Comparison of ENCODE assay signal across 25 cellular contexts in genomic region chr3:2623463-2623862, GRCh38.
DNase-seq lines count a peak whose midpoint lies in the region; ATAC-seq, FAIRE-seq and TF ChIP-seq lines count a peak whose summit lies in the region.
"Had no signal": no experiment of that assay in that cellular context is flagged by ENCODE, and none has a peak within 500 bp of the region (broad histone marks: within the 10 kb centered on the region; RNA-seq: fewer than 3 reads in every experiment).

No MANE protein-coding gene starts in this region.

- DNase-seq in DMS53 (lab: John Stamatoyannopoulos, UW) (peak; percentile 0), DMS53 treated with DMSO at 0.1 percent for 48 hours (lab: John Stamatoyannopoulos, UW; ENCODE audit: unreplicated experiment) (no peak), kidney tubule cell (ENCODE audit: low spot score) (peak; percentile 78), renal cortical epithelial cell (ENCODE audit: low read depth) (peak; percentile 78), urothelium cell line (ENCODE audit: low spot score) (no peak), hippocampal formation (lab: John Stamatoyannopoulos, UW) (no peak)
- DNase-seq: activated CD8-positive, alpha-beta T cell treated with anti-CD3 and anti-CD28 coated beads, Interleukin-2, amount 10 ng/mL, durations not matched to agents 7 days and 5 days; activated gamma-delta T cell; activated naive CD8-positive, alpha-beta T cell treated with anti-CD3 and anti-CD28 coated beads, Interleukin-2, amount 50 U/mL, for 24 hours; body of pancreas; CD4-positive, alpha-beta memory T cell; foreskin melanocyte; GF-D8; GOT3; immature natural killer cell; Karpas-422; NCI-H1092; NCI-H187 treated with DMSO at 0.1 percent for 48 hours; NCI-H446; SHP77; small intestine; stimulated activated CD4-positive, alpha-beta T cell treated with anti-CD3 and anti-CD28 coated beads, Interleukin-2, amount 100 ng/mL, for 24 hours had no signal

- FAIRE-seq in urothelium cell line (lab: Jason Lieb, UNC), result no peak
- FAIRE-seq: small intestine had no signal

- no peak for TF ChIP-seq CTCF in VCaP (conservative IDR thresholded peaks at IDR 0.05)

- peak overlapping the region; percentile 70 for H3K27ac ChIP-seq in VCaP
- H3K27ac ChIP-seq: prostate gland had no signal

- no peak for ATAC-seq in HG03354 (IDR thresholded peaks at IDR 0.05; ENCODE audit: poor library complexity, severe bottlenecking, unreplicated experiment)
- ATAC-seq: activated CD8-positive, alpha-beta T cell treated with anti-CD3 and anti-CD28 coated beads, Interleukin-2, amount 10 ng/mL, durations not matched to agents 7 days and 5 days; activated naive CD8-positive, alpha-beta T cell treated with anti-CD3 and anti-CD28 coated beads, Interleukin-2, amount 50 U/mL, for 24 hours; body of pancreas had no signal

Comparison
In these comparisons a context has a peak if more than half of its experiments do, and no peak if none do; other contexts are left out.
1. DNase-seq: peak in DMS53 (single experiment), kidney tubule cell (single experiment) and renal cortical epithelial cell (single experiment); none in DMS53 treated with DMSO at 0.1 percent for 48 hours (single experiment), urothelium cell line (single experiment) and hippocampal formation (0 of 2).